ENCODE assay signal across 25 cellular contexts in the genomic region with DNA sequence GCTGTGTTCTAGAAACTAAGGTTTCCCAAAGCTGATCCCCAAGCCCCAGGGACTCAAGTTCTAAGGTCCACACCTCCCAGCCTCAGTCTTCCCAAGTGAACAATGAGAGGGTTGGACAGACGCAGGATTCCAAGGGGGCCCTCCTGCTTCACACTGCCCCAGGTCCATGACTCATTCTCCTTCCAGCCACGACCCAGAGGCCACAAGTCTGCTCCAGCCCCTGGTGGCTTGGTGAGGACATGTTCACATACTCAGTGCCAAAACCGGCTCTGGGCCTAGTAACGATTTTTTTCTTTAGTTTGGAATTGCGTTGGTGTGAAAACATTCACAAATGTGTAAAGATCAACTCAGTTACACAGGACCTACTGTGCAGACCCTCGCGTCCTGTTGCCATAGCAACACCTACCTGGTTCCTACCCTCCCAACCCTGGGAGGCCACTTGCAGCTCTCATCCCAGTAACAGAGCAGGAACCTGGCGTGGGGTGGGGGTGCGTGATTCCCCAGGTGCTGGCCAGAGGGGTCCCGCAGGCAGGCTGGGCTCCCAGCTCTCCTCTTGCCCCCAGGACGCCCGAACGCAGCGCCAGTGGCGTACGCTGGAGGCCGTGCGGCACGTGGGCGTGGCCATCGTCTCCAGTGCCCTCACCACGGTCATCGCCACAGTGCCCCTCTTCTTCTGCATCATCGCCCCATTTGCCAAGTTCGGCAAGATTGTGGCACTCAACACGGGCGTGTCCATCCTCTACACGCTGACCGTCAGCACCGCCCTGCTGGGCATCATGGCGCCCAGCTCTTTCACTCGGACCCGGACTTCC. TPM values are rescaled to one million over a fixed set of nuclear protein-coding genes. Genes with fewer than 3 reads are reported as not detected.
DNase-seq lines count a peak whose midpoint lies in the region; ATAC-seq and TF ChIP-seq lines count a peak whose summit lies in the region.
"Had no signal": no experiment of that assay in that cellular context is flagged by ENCODE, and none has a peak within 500 bp of the region (broad histone marks: within the 10 kb centered on the region; RNA-seq: fewer than 3 reads in every experiment).

No MANE protein-coding gene starts in this region.

- no peak overlapping the region for H3K27ac ChIP-seq in osteoblast (ENCODE audit: low read depth, low read length)
- H3K27ac ChIP-seq: dorsolateral prefrontal cortex, parathyroid adenoma had no signal

- H3K4me1 ChIP-seq in osteoblast (ENCODE audit: insufficient read depth, low read length): no peaks in the 10 kb centered on the region
- H3K4me1 ChIP-seq: parathyroid adenoma had no signal

- no peaks in the 10 kb centered on the region for H3K4me1 Mint-ChIP-seq in T-cell
- H3K4me1 Mint-ChIP-seq: stimulated activated effector memory CD8-positive, alpha-beta T cell treated with anti-CD3 and anti-CD28 coated beads, Interleukin-12 subunit alpha, Interleukin-12 subunit beta, amount 100 ng/mL, for 72 hours had no signal

- H3K4me3 Mint-ChIP-seq in T-cell: no peak overlapping the region
- H3K4me3 Mint-ChIP-seq: activated naive CD4-positive, alpha-beta T cell treated with anti-CD3 and anti-CD28 coated beads for 36 hours; CD8-positive, alpha-beta T cell; natural killer cell treated with Interleukin-12 subunit alpha and Interleukin-12 subunit beta and Interleukin-15 and Interleukin-18, amount 100 ng/mL, for 72 hours; stimulated activated effector memory CD8-positive, alpha-beta T cell treated with anti-CD3 and anti-CD28 coated beads, Interleukin-12 subunit alpha, Interleukin-12 subunit beta, amount 100 ng/mL, for 72 hours had no signal

- H3K9me3 Mint-ChIP-seq in T-cell: no peaks in the 10 kb centered on the region
- H3K9me3 Mint-ChIP-seq: activated naive CD4-positive, alpha-beta T cell treated with anti-CD3 and anti-CD28 coated beads for 36 hours; CD8-positive, alpha-beta T cell; natural killer cell treated with Interleukin-12 subunit alpha and Interleukin-12 subunit beta and Interleukin-15 and Interleukin-18, amount 100 ng/mL, for 72 hours; stimulated activated effector memory CD8-positive, alpha-beta T cell treated with anti-CD3 and anti-CD28 coated beads, Interleukin-12 subunit alpha, Interleukin-12 subunit beta, amount 100 ng/mL, for 72 hours had no signal

- no peaks in the 10 kb centered on the region for H3K36me3 ChIP-seq in osteoblast (ENCODE audit: insufficient read depth, low read length)

- no peaks in the 10 kb centered on the region for H3K27me3 ChIP-seq in osteoblast (ENCODE audit: insufficient read depth, low read length)

- POLR2A ChIA-PET in T-cell (lab: Charles Lee): no interaction called here

- H4K20me1 ChIP-seq in osteoblast (ENCODE audit: insufficient read depth, low read length): no peaks in the 10 kb centered on the region

- CTCF ChIA-PET in T-cell (lab: Charles Lee): no interaction called here

- peak; percentile 50 for DNase-seq in Daoy (ENCODE audit: low read depth)
- peak; percentile 23 for DNase-seq in HT1080 (ENCODE audit: low read depth)
- DNase-seq in dermis blood vessel endothelial cell: peak; percentile 3
- peak; percentile 82 for DNase-seq in osteoblast (ENCODE audit: insufficient read length, low spot score, missing footprints)
- no peak for DNase-seq in T-cell
- no peak for DNase-seq in NK-92 treated with Interleukin-12 subunit alpha and Interleukin-12 subunit beta, amount 100 ng/mL, for 24 hours (lab: John Stamatoyannopoulos, UW)
- DNase-seq: activated CD4-positive, alpha-beta T cell treated with anti-CD3 and anti-CD28 coated beads for 1 hour; activated CD8-positive, alpha-beta memory T cell treated with anti-CD3 and anti-CD28 coated beads for 24 hours; activated naive CD4-positive, alpha-beta T cell treated with anti-CD3 and anti-CD28 coated beads for 36 hours; activated T-cell treated with anti-CD3 and anti-CD28 coated beads, Interleukin-2, amount 50 U/mL, for 48 hours; caudate nucleus; CD8-positive, alpha-beta T cell; dorsolateral prefrontal cortex; left cardiac atrium; mesendoderm; NCI-H1436; NCI-H2171; NCI-H524 treated with DMSO at 0.1 percent for 48 hours had no signal

- TF ChIP-seq CTCF in osteoblast (IDR thresholded peaks at IDR 0.05; ENCODE audit: extremely low read depth, low read depth, low read length): no peak

- no peaks in the 10 kb centered on the region for H3K9me3 ChIP-seq in osteoblast (ENCODE audit: low read depth, low read length)

- H3K79me2 ChIP-seq in osteoblast (ENCODE audit: insufficient read depth, low read length): no peaks in the 10 kb centered on the region
- H3K79me2 ChIP-seq: parathyroid adenoma had no signal

- H3K36me3 Mint-ChIP-seq in T-cell: no peaks in the 10 kb centered on the region
- H3K36me3 Mint-ChIP-seq: CD8-positive, alpha-beta T cell; natural killer cell treated with Interleukin-12 subunit alpha and Interleukin-12 subunit beta and Interleukin-15 and Interleukin-18, amount 100 ng/mL, for 72 hours; stimulated activated effector memory CD8-positive, alpha-beta T cell treated with anti-CD3 and anti-CD28 coated beads, Interleukin-12 subunit alpha, Interleukin-12 subunit beta, amount 100 ng/mL, for 72 hours had no signal

- no peak overlapping the region for H3K4me3 ChIP-seq in osteoblast (ENCODE audit: insufficient read depth, low read length)
- H3K4me3 ChIP-seq: dorsolateral prefrontal cortex had no signal

- no peak overlapping the region for H3K4me2 ChIP-seq in osteoblast (ENCODE audit: insufficient read depth, low read length)

- ATAC-seq in T-cell (replicated peaks in 1 of 4) (no peak), HG02798 (IDR thresholded peaks at IDR 0.05; ENCODE audit: poor library complexity, unreplicated experiment) (no peak)
- ATAC-seq: CD8-positive, alpha-beta T cell; left cardiac atrium; natural killer cell treated with Interleukin-12 subunit alpha and Interleukin-12 subunit beta and Interleukin-15 and Interleukin-18, amount 100 ng/mL, for 72 hours; Right ventricle myocardium inferior; sciatic nerve; stimulated activated effector memory CD8-positive, alpha-beta T cell treated with anti-CD3 and anti-CD28 coated beads, Interleukin-12 subunit alpha, Interleukin-12 subunit beta, amount 100 ng/mL, for 72 hours had no signal

- no peak overlapping the region for H2AFZ ChIP-seq in osteoblast (ENCODE audit: low read length)
- H2AFZ ChIP-seq: parathyroid adenoma had no signal

- H3K27me3 Mint-ChIP-seq in T-cell: peaks cover 0 to 10% of the 10 kb centered on the region in 2 donors

- H3K27ac Mint-ChIP-seq in T-cell: no peak overlapping the region
- H3K27ac Mint-ChIP-seq: activated naive CD4-positive, alpha-beta T cell treated with anti-CD3 and anti-CD28 coated beads for 36 hours; CD8-positive, alpha-beta T cell; natural killer cell treated with Interleukin-12 subunit alpha and Interleukin-12 subunit beta and Interleukin-15 and Interleukin-18, amount 100 ng/mL, for 72 hours; stimulated activated effector memory CD8-positive, alpha-beta T cell treated with anti-CD3 and anti-CD28 coated beads, Interleukin-12 subunit alpha, Interleukin-12 subunit beta, amount 100 ng/mL, for 72 hours had no signal

RNA-seq across cellular contexts. Expression of a gene that starts 57.0 kb away (rescaled TPM):
- total RNA-seq in Daoy (2014; rRNA removed; shearing (Covaris generic)): 0.11 and 0.48 TPM in 2 replicates
- total RNA-seq in HT1080 (2014; rRNA removed; shearing (Covaris generic)): 0.02 and 0.30 TPM in 2 replicates
- 0.35 TPM in 1 of 2 replicates, not detected in the other for polyA plus RNA-seq in HT1080 (2015; cell fraction: cytosol; rRNA removed)
- 0.02 and 0.14 TPM in 2 replicates for polyA plus RNA-seq in HT1080 (2015; cell fraction: nucleus; rRNA removed)
- total RNA-seq in dermis blood vessel endothelial cell (0.09 TPM in 1 of 2 replicates, not detected in the other), osteoblast (under 0.01 TPM in 2 replicates), T-cell (1 to 10 TPM in 2 of 5 donors, under 1 TPM in 3; 0.42 to 2.0 (median 0.95) TPM)
- total RNA-seq: LHCN-M2 had no signal

Comparison
In these comparisons a context has a peak if more than half of its experiments do, and no peak if none do; other contexts are left out.
1. DNase-seq: peak in Daoy (single experiment), HT1080 (single experiment), dermis blood vessel endothelial cell (single experiment) and osteoblast (single experiment); none in T-cell (0 of 34) and NK-92 treated with Interleukin-12 subunit alpha and Interleukin-12 subunit beta, amount 100 ng/mL, for 24 hours (single experiment).